7 cellular contexts compared by ENCODE assay signal in the genomic region with DNA sequence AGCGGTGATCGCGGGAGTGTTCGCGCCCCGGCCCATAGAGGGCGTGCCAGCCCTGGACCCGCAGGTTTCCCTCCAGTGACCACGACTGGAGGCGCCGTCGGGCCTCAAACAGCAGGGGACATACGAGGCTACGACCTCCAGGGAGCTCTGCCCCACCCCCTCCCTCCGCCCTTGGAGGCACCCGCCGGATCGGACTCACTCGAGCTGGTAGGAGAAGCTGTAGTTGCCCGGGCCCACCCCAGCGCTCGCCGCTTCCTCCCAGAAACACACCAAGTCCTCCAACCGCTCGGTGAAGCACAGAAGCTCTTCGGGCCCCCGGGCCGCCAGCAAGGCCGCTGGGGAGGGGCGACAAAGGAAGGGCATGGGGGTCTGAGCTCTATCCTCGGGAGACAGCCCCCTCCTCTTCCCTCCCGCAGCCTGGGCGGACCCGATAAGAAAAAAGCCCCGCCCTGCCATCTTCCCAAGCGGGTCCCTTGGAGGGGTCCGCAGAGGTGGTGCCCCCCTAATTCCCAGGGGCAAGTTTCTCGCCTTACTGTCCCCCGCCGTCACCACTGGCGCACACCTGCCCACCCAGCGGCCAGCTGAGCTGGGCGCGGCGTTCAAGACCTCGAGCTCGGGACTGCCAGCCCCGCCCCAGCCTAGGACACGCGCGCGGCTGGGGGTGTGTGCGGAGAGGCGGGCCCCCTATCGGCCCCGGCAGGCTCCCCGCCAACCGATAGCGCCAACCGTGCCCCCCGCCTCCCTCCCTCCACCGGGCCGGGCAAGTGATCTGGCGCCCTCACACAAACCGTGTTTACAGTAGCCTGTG. TPM values are rescaled to one million over a fixed set of nuclear protein-coding genes. Genes with fewer than 3 reads are reported as not detected.
DNase-seq lines count a peak whose midpoint lies in the region; ATAC-seq and TF ChIP-seq lines count a peak whose summit lies in the region.

No MANE protein-coding gene starts in this region.

- H3K4me1 Mint-ChIP-seq in activated CD4-positive, alpha-beta T cell treated with anti-CD3 and anti-CD28 coated beads, Interleukin-2, amount 10 ng/mL, durations not matched to agents 7 days and 5 days = peaks cover 37% of the 10 kb centered on the region
- H3K4me1 Mint-ChIP-seq in nephron progenitor cell = peaks cover 36% of the 10 kb centered on the region

- TF ChIP-seq POLR2A in esophagus squamous epithelium (IDR thresholded peaks at IDR 0.05) = no peak

- no peaks in the 10 kb centered on the region for H3K9me3 ChIP-seq in esophagus squamous epithelium

- 0% methylated on average over 1 to 3 of the region's 65 CpGs for WGBS in esophagus squamous epithelium, 2 donors

- peaks cover 24% of the 10 kb centered on the region for H3K27me3 Mint-ChIP-seq in activated CD4-positive, alpha-beta T cell treated with anti-CD3 and anti-CD28 coated beads, Interleukin-2, amount 10 ng/mL, durations not matched to agents 7 days and 5 days
- H3K27me3 Mint-ChIP-seq in nephron progenitor cell (ENCODE audit: low read depth, poor library complexity) = peaks cover 39% of the 10 kb centered on the region

- H3K27me3 ChIP-seq in esophagus squamous epithelium = peaks cover 0 to 30% (median 2%) of the 10 kb centered on the region in 4 donors

- no peak overlapping the region for H3K4me3 ChIP-seq in GM12864 (ENCODE audit: low read depth, low read length)
- peak overlapping the region; percentile 8 to 49 (median 34) for H3K4me3 ChIP-seq in esophagus squamous epithelium

- TF ChIP-seq CTCF in GM12864 (IDR thresholded peaks at IDR 0.05; ENCODE audit: low read depth, low read length, missing control alignments) (peak; percentile 81), esophagus squamous epithelium (IDR thresholded peaks at IDR 0.05) (peak in 5 of 6 experiments; percentile 47 to 68 (median 58)), nephron progenitor cell (IDR thresholded peaks at IDR 0.05) (peak; percentile 65)

- no peak for ATAC-seq in GM19467 (IDR thresholded peaks at IDR 0.05; ENCODE audit: unreplicated experiment)
- no peak for ATAC-seq in GM19035 (IDR thresholded peaks at IDR 0.05; ENCODE audit: unreplicated experiment)

- H3K27ac Mint-ChIP-seq in activated CD4-positive, alpha-beta T cell treated with anti-CD3 and anti-CD28 coated beads, Interleukin-2, amount 10 ng/mL, durations not matched to agents 7 days and 5 days = peak overlapping the region; percentile 36
- H3K27ac Mint-ChIP-seq in nephron progenitor cell = no peak overlapping the region

- POLR2A ChIA-PET in activated CD4-positive, alpha-beta T cell treated with anti-CD3 and anti-CD28 coated beads, Interleukin-2, amount 10 ng/mL, durations not matched to agents 7 days and 5 days (lab: Charles Lee) = interaction anchor here (0.6 kb wide), 1 partner anchor 108 kb away, joined by 3 read pairs; no protein-coding TSS in a partner anchor

- intact Hi-C loops in esophagus squamous epithelium (cut with DNase I) = loop anchor here (5.0 kb wide), 1 partner anchor 86 kb away; the partner anchor contains the start of gene TSPAN16

- peaks cover 25 to 55% (median 41%) of the 10 kb centered on the region in 3 donors for H3K4me1 ChIP-seq in esophagus squamous epithelium

- H3K27ac ChIP-seq in esophagus squamous epithelium = peak overlapping the region in 2 of 4 donors; percentile 4 to 39

- H3K36me3 ChIP-seq in esophagus squamous epithelium = no peaks in the 10 kb centered on the region

- peaks cover 8% of the 10 kb centered on the region for H3K36me3 Mint-ChIP-seq in activated CD4-positive, alpha-beta T cell treated with anti-CD3 and anti-CD28 coated beads, Interleukin-2, amount 10 ng/mL, durations not matched to agents 7 days and 5 days (ENCODE audit: low read depth)
- H3K36me3 Mint-ChIP-seq in nephron progenitor cell (ENCODE audit: low read depth) = no peaks in the 10 kb centered on the region

- DNase-seq in GM12864 (ENCODE audit: low read depth) = no peak
- DNase-seq in NCI-H146 (lab: John Stamatoyannopoulos, UW) = peak; percentile 80
- DNase-seq in activated CD4-positive, alpha-beta T cell treated with anti-CD3 and anti-CD28 coated beads, Interleukin-2, amount 10 ng/mL, durations not matched to agents 7 days and 5 days = peak; percentile 34
- no peak for DNase-seq in esophagus squamous epithelium (lab: John Stamatoyannopoulos, UW)
- DNase-seq in nephron progenitor cell = peak; percentile 62

- H3K9me3 Mint-ChIP-seq in activated CD4-positive, alpha-beta T cell treated with anti-CD3 and anti-CD28 coated beads, Interleukin-2, amount 10 ng/mL, durations not matched to agents 7 days and 5 days = no peaks in the 10 kb centered on the region
- H3K9me3 Mint-ChIP-seq in nephron progenitor cell = no peaks in the 10 kb centered on the region

- CTCF ChIA-PET in activated CD4-positive, alpha-beta T cell treated with anti-CD3 and anti-CD28 coated beads, Interleukin-2, amount 10 ng/mL, durations not matched to agents 7 days and 5 days (lab: Charles Lee) = interaction anchor here (0.6 to 2.7 kb wide), 17 partner anchors 9 to 385 kb away, joined by 3 to 17 read pairs (median 4); partner anchors contain the start of genes ECSIT, ODAD3, PRKCSH and SWSAP1

- peak overlapping the region; percentile 32 for H3K4me3 Mint-ChIP-seq in activated CD4-positive, alpha-beta T cell treated with anti-CD3 and anti-CD28 coated beads, Interleukin-2, amount 10 ng/mL, durations not matched to agents 7 days and 5 days
- H3K4me3 Mint-ChIP-seq in nephron progenitor cell = peak overlapping the region; percentile 73

RNA-seq across cellular contexts. Expression of gene EPOR, which starts 1.0 kb away (rescaled TPM):
- 1 to 10 TPM; 5.4 to 5.8 TPM for total RNA-seq in activated CD4-positive, alpha-beta T cell treated with anti-CD3 and anti-CD28 coated beads, Interleukin-2, amount 10 ng/mL, durations not matched to agents 7 days and 5 days
- total RNA-seq in esophagus squamous epithelium = 1 to 10 TPM in 2 of 4 donors, under 1 TPM in 2; 0.35 to 6.2 (median 1.0) TPM

RNA-seq across cellular contexts. Expression of gene SWSAP1, which starts 8.6 kb away (rescaled TPM):
- total RNA-seq in activated CD4-positive, alpha-beta T cell treated with anti-CD3 and anti-CD28 coated beads, Interleukin-2, amount 10 ng/mL, durations not matched to agents 7 days and 5 days = 1 to 10 TPM; 2.9 to 3.5 TPM
- 1 to 10 TPM; 1.0 to 2.9 (median 1.3) TPM for total RNA-seq in esophagus squamous epithelium

RNA-seq across cellular contexts. Expression of gene PLPPR2, which starts 27.9 kb away (rescaled TPM):
- 1 to 10 TPM; 1.3 to 1.9 TPM for total RNA-seq in activated CD4-positive, alpha-beta T cell treated with anti-CD3 and anti-CD28 coated beads, Interleukin-2, amount 10 ng/mL, durations not matched to agents 7 days and 5 days
- total RNA-seq in esophagus squamous epithelium = 10 to 100 TPM in 1 of 4 donors, 1 to 10 TPM in 3; 5.1 to 14.2 (median 9.7) TPM

RNA-seq across cellular contexts. Expression of gene RGL3, which starts 36.0 kb away (rescaled TPM):
- total RNA-seq in activated CD4-positive, alpha-beta T cell treated with anti-CD3 and anti-CD28 coated beads, Interleukin-2, amount 10 ng/mL, durations not matched to agents 7 days and 5 days = not detected
- total RNA-seq in esophagus squamous epithelium = 1 to 10 TPM in 1 of 4 donors, under 1 TPM in 3; 0.22 to 1.9 (median 0.45) TPM

RNA-seq across cellular contexts. Expression of gene CCDC159, which starts 36.8 kb away (rescaled TPM):
- 10 to 100 TPM; 18.0 to 20.5 TPM for total RNA-seq in activated CD4-positive, alpha-beta T cell treated with anti-CD3 and anti-CD28 coated beads, Interleukin-2, amount 10 ng/mL, durations not matched to agents 7 days and 5 days
- total RNA-seq in esophagus squamous epithelium = 10 to 100 TPM in 1 of 4 donors, 1 to 10 TPM in 3; 5.7 to 17.7 (median 8.0) TPM

Comparison
In these comparisons a context has a peak if more than half of its experiments do, and no peak if none do; other contexts are left out.
1. DNase-seq: peak in NCI-H146 (single experiment), activated CD4-positive, alpha-beta T cell treated with anti-CD3 and anti-CD28 coated beads, Interleukin-2, amount 10 ng/mL, durations not matched to agents 7 days and 5 days (single experiment) and nephron progenitor cell (single experiment); none in GM12864 (single experiment) and esophagus squamous epithelium (single experiment).
2. Peak in every context shown above with its lines, with median percentiles within 50 percentile points of each other: CTCF ChIP-seq.